In genomic region chr20:16404640-16405039, GRCh38 we compare ENCODE assay signal across 34 cellular contexts.
"Had no signal": no experiment of that assay in that cellular context is flagged by ENCODE, and none has a peak within 500 bp of the region (broad histone marks: within the 10 kb centered on the region; RNA-seq: fewer than 3 reads in every experiment).

No MANE protein-coding gene starts in this region.

- H3K4me3 ChIP-seq: adrenal gland, body of pancreas, breast epithelium had no signal

- H3K36me3 ChIP-seq: adrenal gland, brain microvascular endothelial cell, breast epithelium had no signal

- H3K4me1 ChIP-seq: adrenal gland, body of pancreas, breast epithelium had no signal

- ATAC-seq: activated CD8-positive, alpha-beta T cell treated with anti-CD3 and anti-CD28 coated beads for 36 hours; activated naive CD4-positive, alpha-beta T cell treated with anti-CD3 and anti-CD28 coated beads, Interleukin-2, amount 50 U/mL, for 72 hours; activated T-cell treated with anti-CD3 and anti-CD28 coated beads, Interleukin-2, amount 50 U/mL, for 4 hours; activated T-cell treated with anti-CD3 and anti-CD28 coated beads, Interleukin-2, amount 50 U/mL, for 72 hours; activated T-helper 17 cell treated with anti-CD3 and anti-CD28 coated beads, Interleukin-2, amount 50 U/mL, for 72 hours; body of pancreas had no signal

- H3K9me3 ChIP-seq: adrenal gland, body of pancreas, breast epithelium had no signal

- FAIRE-seq: astrocyte, TTC549 had no signal

- H3K27me3 ChIP-seq: adrenal gland, body of pancreas, brain microvascular endothelial cell, breast epithelium had no signal

- H3K27ac ChIP-seq: adrenal gland, body of pancreas, brain microvascular endothelial cell, breast epithelium, VCaP had no signal

- DNase-seq: activated B cell treated with CpG ODN at 0.5 μM for 24 hours; activated CD4-positive, alpha-beta memory T cell treated with anti-CD3 and anti-CD28 coated beads for 36 hours; activated CD4-positive, alpha-beta T cell treated with anti-CD3 and anti-CD28 coated beads for 4 hours; activated CD4-positive, alpha-beta T cell treated with anti-CD3 and anti-CD28 coated beads, Interleukin-2, amount 10 ng/mL, durations not matched to agents 24 days and 14 days; activated CD4-positive, alpha-beta T cell treated with anti-CD3 and anti-CD28 coated beads, Interleukin-2, amount 50 U/mL, for 1 hour; activated CD4-positive, alpha-beta T cell treated with anti-CD3 and anti-CD28 coated beads, Interleukin-2, amount 50 U/mL, for 4 hours; activated CD4-positive, CD25-positive, alpha-beta regulatory T cell treated with anti-CD3 and anti-CD28 coated beads, Interleukin-2, amount 50 U/mL, for 72 hours; activated CD8-positive, alpha-beta memory T cell treated with anti-CD3 and anti-CD28 coated beads, Interleukin-2, amount 50 U/mL, for 4 hours; activated CD8-positive, alpha-beta T cell treated with anti-CD3 and anti-CD28 coated beads for 36 hours; activated effector memory CD4-positive, alpha-beta T cell treated with anti-CD3 and anti-CD28 coated beads, Interleukin-2, amount 50 U/mL, for 16 hours; activated gamma-delta T cell treated with Interleukin-2 at 50 U/mL for 16 hours; activated naive CD4-positive, alpha-beta T cell; activated naive CD4-positive, alpha-beta T cell treated with anti-CD3 and anti-CD28 coated beads for 36 hours; activated naive CD4-positive, alpha-beta T cell treated with anti-CD3 and anti-CD28 coated beads, Interleukin-2, amount 50 U/mL, for 16 hours; activated naive CD8-positive, alpha-beta T cell treated with anti-CD3 and anti-CD28 coated beads for 36 hours; activated T-cell treated with anti-CD3 and anti-CD28 coated beads for 4 hours; activated T-cell treated with anti-CD3 and anti-CD28 coated beads, Interleukin-2, amount 50 U/mL, for 1 hour; activated T-cell treated with anti-CD3 and anti-CD28 coated beads, Interleukin-2, amount 50 U/mL, for 4 hours; activated T-cell treated with anti-CD3 and anti-CD28 coated beads, Interleukin-2, amount 50 U/mL, for 72 hours; adrenal gland; amniotic stem cell; aorta; body of pancreas; brain microvascular endothelial cell; SW 1271; T-helper 1 cell; T-helper 2 cell; T-helper 9 cell had no signal
